Comparison of ENCODE assay signal across 1 cellular context in the genomic region with DNA sequence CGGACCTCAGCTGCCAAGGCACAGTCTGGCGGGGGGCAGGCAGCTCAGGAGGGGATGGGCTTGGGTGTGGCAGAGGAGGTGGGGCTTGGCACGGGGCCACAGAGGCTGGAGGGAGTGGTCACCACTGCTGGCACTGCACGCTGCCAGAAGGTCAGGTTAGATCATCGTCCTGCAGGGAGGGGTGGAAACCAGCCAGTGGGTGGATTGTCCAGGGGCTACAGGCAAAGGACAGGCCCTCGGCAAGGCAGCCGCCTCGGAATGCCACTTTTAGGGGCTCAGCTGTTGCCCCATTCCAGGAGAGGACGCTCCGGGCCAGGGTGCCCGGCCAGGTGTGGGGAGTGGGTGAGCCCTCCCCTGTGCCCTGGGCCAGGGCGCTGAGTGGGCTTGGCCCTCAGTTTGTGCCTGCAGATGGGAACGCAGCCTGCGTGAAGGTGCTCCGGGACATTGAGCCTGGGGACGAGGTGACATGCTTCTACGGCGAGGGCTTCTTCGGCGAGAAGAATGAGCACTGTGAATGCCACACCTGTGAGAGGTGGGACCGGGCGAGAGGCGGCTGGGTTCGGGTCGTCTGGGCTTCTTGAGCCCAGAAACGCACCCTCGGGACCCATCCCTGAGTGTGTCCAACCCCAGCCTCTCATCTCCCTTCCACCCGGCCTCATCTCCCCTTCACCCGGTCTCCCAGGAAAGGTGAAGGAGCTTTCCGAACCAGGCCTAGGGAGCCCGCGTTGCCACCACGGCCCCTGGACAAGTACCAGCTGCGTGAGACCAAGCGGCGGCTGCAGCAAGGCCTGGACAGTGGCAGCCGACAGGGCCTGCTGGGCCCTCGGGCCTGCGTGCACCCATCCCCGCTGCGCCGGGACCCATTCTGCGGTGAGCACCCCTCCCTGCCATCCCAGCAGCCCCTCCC.
TF ChIP-seq lines count a peak whose summit lies in the region.

No MANE protein-coding gene starts in this region.

TF ChIP-seq in A549, 52 proteins besides CTCF, POLR2A, EP300 and RAD21:
- no peak for TF ChIP-seq MYC (IDR thresholded peaks at IDR 0.05; ENCODE audit: borderline replicate concordance, low read length)
- no peak for TF ChIP-seq SREBF2 (IDR thresholded peaks at IDR 0.05)
- TF ChIP-seq RFX5 (IDR thresholded peaks at IDR 0.05): no peak
- TF ChIP-seq GATA3 (IDR thresholded peaks at IDR 0.05; ENCODE audit: borderline replicate concordance): no peak
- TF ChIP-seq ZC3H11A (IDR thresholded peaks at IDR 0.05): no peak
- no peak for TF ChIP-seq KDM1A (IDR thresholded peaks at IDR 0.05; ENCODE audit: low read depth)
- no peak for TF ChIP-seq ELK1 (IDR thresholded peaks at IDR 0.05; ENCODE audit: low read depth, low read length)
- TF ChIP-seq ZNF302 (CRISPR knock-in tag; IDR thresholded peaks at IDR 0.05): no peak
- TF ChIP-seq RNF2 (IDR thresholded peaks at IDR 0.05; ENCODE audit: borderline replicate concordance, low read depth): no peak
- TF ChIP-seq, protein P1, sequence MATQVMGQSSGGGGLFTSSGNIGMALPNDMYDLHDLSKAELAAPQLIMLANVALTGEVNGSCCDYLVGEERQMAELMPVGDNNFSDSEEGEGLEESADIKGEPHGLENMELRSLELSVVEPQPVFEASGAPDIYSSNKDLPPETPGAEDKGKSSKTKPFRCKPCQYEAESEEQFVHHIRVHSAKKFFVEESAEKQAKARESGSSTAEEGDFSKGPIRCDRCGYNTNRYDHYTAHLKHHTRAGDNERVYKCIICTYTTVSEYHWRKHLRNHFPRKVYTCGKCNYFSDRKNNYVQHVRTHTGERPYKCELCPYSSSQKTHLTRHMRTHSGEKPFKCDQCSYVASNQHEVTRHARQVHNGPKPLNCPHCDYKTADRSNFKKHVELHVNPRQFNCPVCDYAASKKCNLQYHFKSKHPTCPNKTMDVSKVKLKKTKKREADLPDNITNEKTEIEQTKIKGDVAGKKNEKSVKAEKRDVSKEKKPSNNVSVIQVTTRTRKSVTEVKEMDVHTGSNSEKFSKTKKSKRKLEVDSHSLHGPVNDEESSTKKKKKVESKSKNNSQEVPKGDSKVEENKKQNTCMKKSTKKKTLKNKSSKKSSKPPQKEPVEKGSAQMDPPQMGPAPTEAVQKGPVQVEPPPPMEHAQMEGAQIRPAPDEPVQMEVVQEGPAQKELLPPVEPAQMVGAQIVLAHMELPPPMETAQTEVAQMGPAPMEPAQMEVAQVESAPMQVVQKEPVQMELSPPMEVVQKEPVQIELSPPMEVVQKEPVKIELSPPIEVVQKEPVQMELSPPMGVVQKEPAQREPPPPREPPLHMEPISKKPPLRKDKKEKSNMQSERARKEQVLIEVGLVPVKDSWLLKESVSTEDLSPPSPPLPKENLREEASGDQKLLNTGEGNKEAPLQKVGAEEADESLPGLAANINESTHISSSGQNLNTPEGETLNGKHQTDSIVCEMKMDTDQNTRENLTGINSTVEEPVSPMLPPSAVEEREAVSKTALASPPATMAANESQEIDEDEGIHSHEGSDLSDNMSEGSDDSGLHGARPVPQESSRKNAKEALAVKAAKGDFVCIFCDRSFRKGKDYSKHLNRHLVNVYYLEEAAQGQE (IDR thresholded peaks at IDR 0.05): no peak
- no peak for TF ChIP-seq HMGXB4 (CRISPR knock-in tag; IDR thresholded peaks at IDR 0.05; ENCODE audit: borderline replicate concordance)
